1 cellular context compared by ENCODE assay signal in the genomic region with DNA sequence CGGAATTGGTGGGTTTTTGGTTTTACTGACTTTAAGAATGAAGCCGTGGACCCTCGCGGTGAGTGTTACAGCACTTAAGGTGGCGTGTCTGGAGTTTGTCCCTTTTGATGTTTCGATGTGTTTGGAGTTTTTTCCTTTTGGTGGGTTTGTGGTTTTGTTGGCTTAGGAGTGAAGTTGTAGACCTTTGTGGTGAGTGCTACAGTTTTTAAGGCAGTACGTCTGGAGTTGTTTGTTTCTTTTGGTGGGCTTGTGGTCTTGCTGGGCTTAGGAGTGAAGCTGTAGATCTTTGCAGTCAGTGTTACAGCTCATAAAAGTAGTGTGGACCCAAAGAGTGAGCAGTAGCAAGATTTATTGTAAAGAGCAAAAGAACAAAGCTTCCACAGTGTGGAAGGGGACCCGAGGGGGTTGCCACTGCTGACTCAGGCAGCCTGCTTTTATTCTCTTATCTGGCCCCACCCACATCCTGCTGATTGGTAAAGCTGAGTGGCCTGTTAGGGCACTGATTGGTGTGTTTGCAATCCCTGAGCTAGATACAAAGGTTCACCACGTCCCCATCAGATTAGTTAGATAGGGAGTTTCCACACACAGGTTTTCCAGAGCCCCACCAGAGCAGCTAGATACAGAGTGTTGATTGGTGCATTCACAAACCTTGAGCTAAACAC.
TF ChIP-seq lines count a peak whose summit lies in the region.

No MANE protein-coding gene starts in this region.

TF ChIP-seq in HepG2, 621 proteins besides CTCF, POLR2A, EP300 and RAD21:
- no peak for TF ChIP-seq ONECUT2 (CRISPR knock-in tag; IDR thresholded peaks at IDR 0.05)
- no peak for TF ChIP-seq MEIS2 (CRISPR knock-in tag; IDR thresholded peaks at IDR 0.05)
- no peak for TF ChIP-seq RORA (CRISPR knock-in tag; IDR thresholded peaks at IDR 0.05)
- no peak for TF ChIP-seq SAFB2 (CRISPR knock-in tag; IDR thresholded peaks at IDR 0.05; ENCODE audit: borderline replicate concordance, low read depth)
- peak; percentile 55; the same call in 1 of the 2 replicates for TF ChIP-seq NFYB (CRISPR knock-in tag; IDR thresholded peaks at IDR 0.05)
- no peak for TF ChIP-seq KMT2A (CRISPR knock-in tag; IDR thresholded peaks at IDR 0.05)
- peak; percentile 58 for TF ChIP-seq NFYC (CRISPR knock-in tag; IDR thresholded peaks at IDR 0.05)
